1 cellular context compared by ENCODE assay signal in the genomic region with DNA sequence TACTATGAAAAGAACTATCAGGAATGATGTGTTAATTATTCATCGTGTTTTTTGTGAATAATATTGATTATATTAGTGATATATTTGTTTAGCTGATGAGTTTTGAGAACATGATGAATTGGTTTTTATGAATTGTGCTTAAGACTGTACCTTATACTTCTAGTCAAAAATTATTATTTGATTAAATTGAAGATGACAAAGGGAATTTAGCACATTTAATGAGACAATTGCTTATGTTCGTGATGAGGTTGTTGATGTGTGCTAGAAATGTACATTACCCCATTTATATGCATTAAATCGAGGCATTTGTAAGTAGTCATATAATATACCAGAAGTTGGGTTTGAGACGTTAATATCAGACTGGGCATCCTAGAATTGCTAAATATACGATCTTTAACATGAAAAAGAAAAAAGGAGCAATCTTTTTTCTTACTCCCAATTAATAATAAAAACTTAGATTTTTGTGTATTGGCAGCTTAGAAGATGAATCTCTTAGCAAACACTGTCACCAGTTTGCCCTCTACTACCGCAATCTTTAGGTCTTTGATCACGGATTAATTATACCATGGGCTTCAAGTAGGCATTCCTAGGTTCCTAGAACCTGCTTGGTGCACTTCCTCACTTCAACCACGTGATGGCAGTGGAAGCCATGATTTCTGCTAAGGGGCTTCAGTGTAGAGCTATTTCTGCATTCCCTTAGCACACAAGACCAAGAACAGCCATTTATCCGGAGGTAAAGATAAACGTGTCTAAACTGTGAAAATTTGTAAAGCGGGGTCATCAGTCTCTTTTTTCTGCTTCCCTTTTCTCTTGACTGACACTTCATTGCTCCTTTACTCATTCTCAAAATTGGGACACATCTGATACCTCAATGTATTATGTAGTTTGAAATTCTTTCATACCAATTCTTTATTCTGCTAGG.
A peak's percentile ranks its signal among the peaks of the same experiment; 100 is the strongest.
TF ChIP-seq lines count a peak whose summit lies in the region.

No MANE protein-coding gene starts in this region.

TF ChIP-seq in HepG2, 621 proteins besides CTCF, POLR2A, EP300 and RAD21 (continued from another document and continues in another):
- TF ChIP-seq KLF6 (CRISPR knock-in tag; IDR thresholded peaks at IDR 0.05): 0 out of 2 replicates have a peak, but pooled peaks have one; percentile 19
- no peak for TF ChIP-seq MED8 (CRISPR knock-in tag; IDR thresholded peaks at IDR 0.05; ENCODE audit: insufficient replicate concordance)
- TF ChIP-seq ISX (CRISPR knock-in tag; conservative IDR thresholded peaks at IDR 0.05): no peak
- TF ChIP-seq, protein P1, sequence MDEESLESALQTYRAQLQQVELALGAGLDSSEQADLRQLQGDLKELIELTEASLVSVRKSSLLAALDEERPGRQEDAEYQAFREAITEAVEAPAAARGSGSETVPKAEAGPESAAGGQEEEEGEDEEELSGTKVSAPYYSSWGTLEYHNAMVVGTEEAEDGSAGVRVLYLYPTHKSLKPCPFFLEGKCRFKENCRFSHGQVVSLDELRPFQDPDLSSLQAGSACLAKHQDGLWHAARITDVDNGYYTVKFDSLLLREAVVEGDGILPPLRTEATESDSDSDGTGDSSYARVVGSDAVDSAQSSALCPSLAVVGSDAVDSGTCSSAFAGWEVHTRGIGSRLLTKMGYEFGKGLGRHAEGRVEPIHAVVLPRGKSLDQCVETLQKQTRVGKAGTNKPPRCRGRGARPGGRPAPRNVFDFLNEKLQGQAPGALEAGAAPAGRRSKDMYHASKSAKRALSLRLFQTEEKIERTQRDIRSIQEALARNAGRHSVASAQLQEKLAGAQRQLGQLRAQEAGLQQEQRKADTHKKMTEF (CRISPR knock-in tag; IDR thresholded peaks at IDR 0.05): no peak
- no peak for TF ChIP-seq MYC (CRISPR knock-in tag; IDR thresholded peaks at IDR 0.05; ENCODE audit: borderline replicate concordance)
- TF ChIP-seq RFX5 (IDR thresholded peaks at IDR 0.05; ENCODE audit: low read depth, low read length): no peak
- TF ChIP-seq TCF7L2 (IDR thresholded peaks at IDR 0.05; ENCODE audit: low read depth, low read length): no peak
- no peak for TF ChIP-seq NFYC (CRISPR knock-in tag; IDR thresholded peaks at IDR 0.05)
- TF ChIP-seq JARID2 (CRISPR knock-in tag; IDR thresholded peaks at IDR 0.05; ENCODE audit: insufficient replicate concordance): no peak
- no peak for TF ChIP-seq NFRKB (IDR thresholded peaks at IDR 0.05)
- no peak for TF ChIP-seq ZBTB7A (CRISPR knock-in tag; IDR thresholded peaks at IDR 0.05)
- TF ChIP-seq ZNF766 (CRISPR knock-in tag; IDR thresholded peaks at IDR 0.05; ENCODE audit: borderline replicate concordance): no peak
- TF ChIP-seq MAFK (conservative IDR thresholded peaks at IDR 0.05 in 1 of 2, IDR thresholded peaks at IDR 0.05 in 1 of 2; ENCODE audit: low read length in 2 of 2): no peak
- 0 out of 2 replicates have a peak, but pooled peaks have one; percentile 33 for TF ChIP-seq KDM5A (IDR thresholded peaks at IDR 0.05; ENCODE audit: borderline replicate concordance, low read length)
- TF ChIP-seq, protein P2, sequence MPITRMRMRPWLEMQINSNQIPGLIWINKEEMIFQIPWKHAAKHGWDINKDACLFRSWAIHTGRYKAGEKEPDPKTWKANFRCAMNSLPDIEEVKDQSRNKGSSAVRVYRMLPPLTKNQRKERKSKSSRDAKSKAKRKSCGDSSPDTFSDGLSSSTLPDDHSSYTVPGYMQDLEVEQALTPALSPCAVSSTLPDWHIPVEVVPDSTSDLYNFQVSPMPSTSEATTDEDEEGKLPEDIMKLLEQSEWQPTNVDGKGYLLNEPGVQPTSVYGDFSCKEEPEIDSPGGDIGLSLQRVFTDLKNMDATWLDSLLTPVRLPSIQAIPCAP (CRISPR knock-in tag; IDR thresholded peaks at IDR 0.05; ENCODE audit: low read depth): no peak
- no peak for TF ChIP-seq ZFAT (CRISPR knock-in tag; conservative IDR thresholded peaks at IDR 0.05)
- no peak for TF ChIP-seq ARNTL (CRISPR knock-in tag; IDR thresholded peaks at IDR 0.05)
- 0 out of 2 replicates have a peak, but pooled peaks have one; percentile 41 for TF ChIP-seq SIN3B (IDR thresholded peaks at IDR 0.05; ENCODE audit: low read length)
- TF ChIP-seq, protein P3, sequence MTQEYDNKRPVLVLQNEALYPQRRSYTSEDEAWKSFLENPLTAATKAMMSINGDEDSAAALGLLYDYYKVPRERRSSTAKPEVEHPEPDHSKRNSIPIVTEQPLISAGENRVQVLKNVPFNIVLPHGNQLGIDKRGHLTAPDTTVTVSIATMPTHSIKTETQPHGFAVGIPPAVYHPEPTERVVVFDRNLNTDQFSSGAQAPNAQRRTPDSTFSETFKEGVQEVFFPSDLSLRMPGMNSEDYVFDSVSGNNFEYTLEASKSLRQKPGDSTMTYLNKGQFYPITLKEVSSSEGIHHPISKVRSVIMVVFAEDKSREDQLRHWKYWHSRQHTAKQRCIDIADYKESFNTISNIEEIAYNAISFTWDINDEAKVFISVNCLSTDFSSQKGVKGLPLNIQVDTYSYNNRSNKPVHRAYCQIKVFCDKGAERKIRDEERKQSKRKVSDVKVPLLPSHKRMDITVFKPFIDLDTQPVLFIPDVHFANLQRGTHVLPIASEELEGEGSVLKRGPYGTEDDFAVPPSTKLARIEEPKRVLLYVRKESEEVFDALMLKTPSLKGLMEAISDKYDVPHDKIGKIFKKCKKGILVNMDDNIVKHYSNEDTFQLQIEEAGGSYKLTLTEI (CRISPR knock-in tag; conservative IDR thresholded peaks at IDR 0.05): no peak
- no peak for TF ChIP-seq ZNF3 (CRISPR knock-in tag; IDR thresholded peaks at IDR 0.05)
- TF ChIP-seq CENPX (CRISPR knock-in tag; IDR thresholded peaks at IDR 0.05): no peak
- no peak for TF ChIP-seq ZBTB42 (CRISPR knock-in tag; IDR thresholded peaks at IDR 0.05)
- no peak for TF ChIP-seq ATF7 (IDR thresholded peaks at IDR 0.05)
- TF ChIP-seq ATF7 (CRISPR knock-in tag; IDR thresholded peaks at IDR 0.05): no peak
- TF ChIP-seq HIVEP1 (CRISPR knock-in tag; IDR thresholded peaks at IDR 0.05): no peak
- TF ChIP-seq ZNF605 (CRISPR knock-in tag; IDR thresholded peaks at IDR 0.05): no peak
- no peak for TF ChIP-seq ZNF607 (CRISPR knock-in tag; IDR thresholded peaks at IDR 0.05; ENCODE audit: borderline replicate concordance)
- TF ChIP-seq, protein P4, sequence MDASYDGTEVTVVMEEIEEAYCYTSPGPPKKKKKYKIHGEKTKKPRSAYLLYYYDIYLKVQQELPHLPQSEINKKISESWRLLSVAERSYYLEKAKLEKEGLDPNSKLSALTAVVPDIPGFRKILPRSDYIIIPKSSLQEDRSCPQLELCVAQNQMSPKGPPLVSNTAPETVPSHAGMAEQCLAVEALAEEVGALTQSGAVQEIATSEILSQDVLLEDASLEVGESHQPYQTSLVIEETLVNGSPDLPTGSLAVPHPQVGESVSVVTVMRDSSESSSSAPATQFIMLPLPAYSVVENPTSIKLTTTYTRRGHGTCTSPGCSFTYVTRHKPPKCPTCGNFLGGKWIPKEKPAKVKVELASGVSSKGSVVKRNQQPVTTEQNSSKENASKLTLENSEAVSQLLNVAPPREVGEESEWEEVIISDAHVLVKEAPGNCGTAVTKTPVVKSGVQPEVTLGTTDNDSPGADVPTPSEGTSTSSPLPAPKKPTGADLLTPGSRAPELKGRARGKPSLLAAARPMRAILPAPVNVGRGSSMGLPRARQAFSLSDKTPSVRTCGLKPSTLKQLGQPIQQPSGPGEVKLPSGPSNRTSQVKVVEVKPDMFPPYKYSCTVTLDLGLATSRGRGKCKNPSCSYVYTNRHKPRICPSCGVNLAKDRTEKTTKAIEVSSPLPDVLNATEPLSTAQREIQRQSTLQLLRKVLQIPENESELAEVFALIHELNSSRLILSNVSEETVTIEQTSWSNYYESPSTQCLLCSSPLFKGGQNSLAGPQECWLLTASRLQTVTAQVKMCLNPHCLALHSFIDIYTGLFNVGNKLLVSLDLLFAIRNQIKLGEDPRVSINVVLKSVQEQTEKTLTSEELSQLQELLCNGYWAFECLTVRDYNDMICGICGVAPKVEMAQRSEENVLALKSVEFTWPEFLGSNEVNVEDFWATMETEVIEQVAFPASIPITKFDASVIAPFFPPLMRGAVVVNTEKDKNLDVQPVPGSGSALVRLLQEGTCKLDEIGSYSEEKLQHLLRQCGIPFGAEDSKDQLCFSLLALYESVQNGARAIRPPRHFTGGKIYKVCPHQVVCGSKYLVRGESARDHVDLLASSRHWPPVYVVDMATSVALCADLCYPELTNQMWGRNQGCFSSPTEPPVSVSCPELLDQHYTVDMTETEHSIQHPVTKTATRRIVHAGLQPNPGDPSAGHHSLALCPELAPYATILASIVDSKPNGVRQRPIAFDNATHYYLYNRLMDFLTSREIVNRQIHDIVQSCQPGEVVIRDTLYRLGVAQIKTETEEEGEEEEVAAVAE (CRISPR knock-in tag; IDR thresholded peaks at IDR 0.05; ENCODE audit: borderline replicate concordance): peak; percentile 86; the same call in 1 of the 2 replicates
- TF ChIP-seq, protein P5, sequence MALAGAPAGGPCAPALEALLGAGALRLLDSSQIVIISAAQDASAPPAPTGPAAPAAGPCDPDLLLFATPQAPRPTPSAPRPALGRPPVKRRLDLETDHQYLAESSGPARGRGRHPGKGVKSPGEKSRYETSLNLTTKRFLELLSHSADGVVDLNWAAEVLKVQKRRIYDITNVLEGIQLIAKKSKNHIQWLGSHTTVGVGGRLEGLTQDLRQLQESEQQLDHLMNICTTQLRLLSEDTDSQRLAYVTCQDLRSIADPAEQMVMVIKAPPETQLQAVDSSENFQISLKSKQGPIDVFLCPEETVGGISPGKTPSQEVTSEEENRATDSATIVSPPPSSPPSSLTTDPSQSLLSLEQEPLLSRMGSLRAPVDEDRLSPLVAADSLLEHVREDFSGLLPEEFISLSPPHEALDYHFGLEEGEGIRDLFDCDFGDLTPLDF (CRISPR knock-in tag; IDR thresholded peaks at IDR 0.05): no peak
- no peak for TF ChIP-seq RXRA (CRISPR knock-in tag; IDR thresholded peaks at IDR 0.05)
- TF ChIP-seq PITX1 (CRISPR knock-in tag; IDR thresholded peaks at IDR 0.05): no peak
- TF ChIP-seq ZSCAN25 (CRISPR knock-in tag; IDR thresholded peaks at IDR 0.05): no peak
- 0 out of 4 replicates have a peak, but pooled peaks of 1 of the 2 experiments have one; percentile 39 for TF ChIP-seq KLF16 (CRISPR knock-in tag; IDR thresholded peaks at IDR 0.05)
- TF ChIP-seq MTF2 (CRISPR knock-in tag; IDR thresholded peaks at IDR 0.05; ENCODE audit: borderline replicate concordance): no peak
- no peak for TF ChIP-seq MXI1 (IDR thresholded peaks at IDR 0.05; ENCODE audit: borderline replicate concordance, low read depth, low read length)
- TF ChIP-seq, protein P6, sequence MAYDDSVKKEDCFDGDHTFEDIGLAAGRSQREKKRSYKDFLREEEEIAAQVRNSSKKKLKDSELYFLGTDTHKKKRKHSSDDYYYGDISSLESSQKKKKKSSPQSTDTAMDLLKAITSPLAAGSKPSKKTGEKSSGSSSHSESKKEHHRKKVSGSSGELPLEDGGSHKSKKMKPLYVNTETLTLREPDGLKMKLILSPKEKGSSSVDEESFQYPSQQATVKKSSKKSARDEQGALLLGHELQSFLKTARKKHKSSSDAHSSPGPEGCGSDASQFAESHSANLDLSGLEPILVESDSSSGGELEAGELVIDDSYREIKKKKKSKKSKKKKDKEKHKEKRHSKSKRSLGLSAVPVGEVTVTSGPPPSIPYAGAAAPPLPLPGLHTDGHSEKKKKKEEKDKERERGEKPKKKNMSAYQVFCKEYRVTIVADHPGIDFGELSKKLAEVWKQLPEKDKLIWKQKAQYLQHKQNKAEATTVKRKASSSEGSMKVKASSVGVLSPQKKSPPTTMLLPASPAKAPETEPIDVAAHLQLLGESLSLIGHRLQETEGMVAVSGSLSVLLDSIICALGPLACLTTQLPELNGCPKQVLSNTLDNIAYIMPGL (CRISPR knock-in tag; IDR thresholded peaks at IDR 0.05; ENCODE audit: borderline replicate concordance in 1 of 2, low read depth in 1 of 2): peak in 1 of 2 experiments; percentile 68; a peak in 1 of 4 replicates
- TF ChIP-seq, protein P7, sequence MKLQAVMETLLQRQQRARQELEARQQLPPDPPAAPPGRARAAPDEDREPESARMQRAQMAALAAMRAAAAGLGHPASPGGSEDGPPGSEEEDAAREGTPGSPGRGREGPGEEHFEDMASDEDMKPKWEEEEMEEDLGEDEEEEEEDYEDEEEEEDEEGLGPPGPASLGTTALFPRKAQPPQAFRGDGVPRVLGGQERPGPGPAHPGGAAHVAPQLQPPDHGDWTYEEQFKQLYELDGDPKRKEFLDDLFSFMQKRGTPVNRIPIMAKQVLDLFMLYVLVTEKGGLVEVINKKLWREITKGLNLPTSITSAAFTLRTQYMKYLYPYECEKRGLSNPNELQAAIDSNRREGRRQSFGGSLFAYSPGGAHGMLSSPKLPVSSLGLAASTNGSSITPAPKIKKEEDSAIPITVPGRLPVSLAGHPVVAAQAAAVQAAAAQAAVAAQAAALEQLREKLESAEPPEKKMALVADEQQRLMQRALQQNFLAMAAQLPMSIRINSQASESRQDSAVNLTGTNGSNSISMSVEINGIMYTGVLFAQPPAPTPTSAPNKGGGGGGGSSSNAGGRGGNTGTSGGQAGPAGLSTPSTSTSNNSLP (IDR thresholded peaks at IDR 0.05; ENCODE audit: low read depth, low read length): peak; percentile 41; the same call in 1 of the 2 replicates
- TF ChIP-seq GZF1 (CRISPR knock-in tag; IDR thresholded peaks at IDR 0.05): no peak
- TF ChIP-seq ISL2 (CRISPR knock-in tag; IDR thresholded peaks at IDR 0.05): no peak
- no peak for TF ChIP-seq SPEN (CRISPR knock-in tag; IDR thresholded peaks at IDR 0.05; ENCODE audit: low read depth)
- no peak for TF ChIP-seq ZFP36L1 (CRISPR knock-in tag; IDR thresholded peaks at IDR 0.05)
- TF ChIP-seq SIN3A (IDR thresholded peaks at IDR 0.05; ENCODE audit: borderline replicate concordance, low read depth, low read length): no peak
- TF ChIP-seq, protein P8, sequence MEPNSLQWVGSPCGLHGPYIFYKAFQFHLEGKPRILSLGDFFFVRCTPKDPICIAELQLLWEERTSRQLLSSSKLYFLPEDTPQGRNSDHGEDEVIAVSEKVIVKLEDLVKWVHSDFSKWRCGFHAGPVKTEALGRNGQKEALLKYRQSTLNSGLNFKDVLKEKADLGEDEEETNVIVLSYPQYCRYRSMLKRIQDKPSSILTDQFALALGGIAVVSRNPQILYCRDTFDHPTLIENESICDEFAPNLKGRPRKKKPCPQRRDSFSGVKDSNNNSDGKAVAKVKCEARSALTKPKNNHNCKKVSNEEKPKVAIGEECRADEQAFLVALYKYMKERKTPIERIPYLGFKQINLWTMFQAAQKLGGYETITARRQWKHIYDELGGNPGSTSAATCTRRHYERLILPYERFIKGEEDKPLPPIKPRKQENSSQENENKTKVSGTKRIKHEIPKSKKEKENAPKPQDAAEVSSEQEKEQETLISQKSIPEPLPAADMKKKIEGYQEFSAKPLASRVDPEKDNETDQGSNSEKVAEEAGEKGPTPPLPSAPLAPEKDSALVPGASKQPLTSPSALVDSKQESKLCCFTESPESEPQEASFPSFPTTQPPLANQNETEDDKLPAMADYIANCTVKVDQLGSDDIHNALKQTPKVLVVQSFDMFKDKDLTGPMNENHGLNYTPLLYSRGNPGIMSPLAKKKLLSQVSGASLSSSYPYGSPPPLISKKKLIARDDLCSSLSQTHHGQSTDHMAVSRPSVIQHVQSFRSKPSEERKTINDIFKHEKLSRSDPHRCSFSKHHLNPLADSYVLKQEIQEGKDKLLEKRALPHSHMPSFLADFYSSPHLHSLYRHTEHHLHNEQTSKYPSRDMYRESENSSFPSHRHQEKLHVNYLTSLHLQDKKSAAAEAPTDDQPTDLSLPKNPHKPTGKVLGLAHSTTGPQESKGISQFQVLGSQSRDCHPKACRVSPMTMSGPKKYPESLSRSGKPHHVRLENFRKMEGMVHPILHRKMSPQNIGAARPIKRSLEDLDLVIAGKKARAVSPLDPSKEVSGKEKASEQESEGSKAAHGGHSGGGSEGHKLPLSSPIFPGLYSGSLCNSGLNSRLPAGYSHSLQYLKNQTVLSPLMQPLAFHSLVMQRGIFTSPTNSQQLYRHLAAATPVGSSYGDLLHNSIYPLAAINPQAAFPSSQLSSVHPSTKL (CRISPR knock-in tag; IDR thresholded peaks at IDR 0.05): peak; percentile 23; the same call in 1 of the 2 replicates
